23 cellular contexts compared by ENCODE assay signal in genomic region chr7:63024446-63024845, GRCh38.
"Had no signal": no experiment of that assay in that cellular context is flagged by ENCODE, and none has a peak within 500 bp of the region (broad histone marks: within the 10 kb centered on the region; RNA-seq: fewer than 3 reads in every experiment).

No MANE protein-coding gene starts in this region.

- H3K4me1 ChIP-seq: esophagus squamous epithelium, gastrocnemius medialis, heart right ventricle, left lung, lower lobe of right lung had no signal

- DNase-seq: dermis blood vessel endothelial cell; dorsolateral prefrontal cortex; effector CD4-positive, alpha-beta T cell; effector memory CD4-positive, alpha-beta T cell; esophagus squamous epithelium; foreskin fibroblast; foreskin melanocyte; gastrocnemius medialis; glutamatergic neuron; head of caudate nucleus; heart right ventricle; hippocampal formation; left cardiac atrium; left lung; left ventricle myocardium superior; lower lobe of right lung; mesenchymal stem cell; midbrain had no signal

- H3K9me3 ChIP-seq: gastrocnemius medialis, lower lobe of right lung had no signal

- ATAC-seq: gastrocnemius medialis, heart right ventricle, left cardiac atrium, left lung, left ventricle myocardium superior, lower lobe of right lung had no signal

- H3K36me3 ChIP-seq: esophagus squamous epithelium, gastrocnemius medialis, heart right ventricle, left lung, lower lobe of right lung had no signal

- H3K27ac ChIP-seq: coronary artery, dorsolateral prefrontal cortex, esophagus squamous epithelium, gastrocnemius medialis, heart right ventricle, left lung, lower lobe of right lung had no signal

- H3K27me3 ChIP-seq: esophagus squamous epithelium, gastrocnemius medialis, heart right ventricle, left lung had no signal

- FAIRE-seq: colon, endothelial cell of umbilical vein, islet of Langerhans, keratinocyte had no signal

- H3K4me3 ChIP-seq: coronary artery, dorsolateral prefrontal cortex, esophagus squamous epithelium, gastrocnemius medialis, heart right ventricle, left lung, lower lobe of right lung had no signal
